9 cellular contexts compared by ENCODE assay signal in the genomic region with DNA sequence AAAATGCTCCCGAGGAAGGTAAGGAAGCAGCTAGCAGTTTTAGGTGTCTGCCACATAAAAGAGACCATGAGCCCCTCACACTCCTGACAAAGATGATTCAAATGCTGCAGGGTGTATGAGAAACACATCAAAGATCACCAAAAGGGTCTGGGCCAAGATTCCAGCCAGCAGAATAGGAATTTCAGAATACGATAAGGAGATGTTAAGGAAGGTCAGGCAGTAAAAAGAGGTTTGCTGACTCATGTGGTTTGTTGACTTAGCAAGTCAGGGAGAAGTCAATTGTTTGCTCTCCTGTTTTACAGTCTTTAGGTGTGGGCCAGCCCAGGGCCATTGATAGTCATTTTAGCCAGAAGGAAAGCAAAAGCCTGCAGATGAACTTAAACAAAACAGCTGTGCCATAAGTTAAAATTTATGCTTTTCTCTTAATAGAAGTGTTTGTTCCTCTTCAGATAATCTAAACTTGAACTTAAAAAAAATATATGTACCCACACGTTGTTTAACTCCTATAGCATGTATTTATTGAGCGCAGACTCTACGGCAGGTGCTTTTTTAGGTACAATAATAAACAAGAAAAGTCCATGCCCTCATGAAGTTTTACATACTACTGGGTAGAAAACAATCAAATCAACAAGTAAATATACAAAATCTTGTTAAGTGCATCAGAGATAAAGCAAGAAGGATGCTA.
A peak's percentile ranks its signal among the peaks of the same experiment; 100 is the strongest.
DNase-seq lines count a peak whose midpoint lies in the region; ATAC-seq, FAIRE-seq and TF ChIP-seq lines count a peak whose summit lies in the region.
"Had no signal": no experiment of that assay in that cellular context is flagged by ENCODE, and none has a peak within 500 bp of the region (broad histone marks: within the 10 kb centered on the region; RNA-seq: fewer than 3 reads in every experiment).

No MANE protein-coding gene starts in this region.

- no peak overlapping the region for H3K4me2 ChIP-seq in mammary epithelial cell (ENCODE audit: insufficient read depth, low read depth, low read length)

- no TSS peak for BruUV-seq in mammary epithelial cell (replicated peaks; lab: Mats Ljungman, UMichigan)

- intact Hi-C loops in mammary epithelial cell (cut with micrococcal nuclease), result no loop called here

- DNase-seq in AG08395 (ENCODE audit: low spot score), result peak; percentile 37
- DNase-seq in HTR-8/SVneo (ENCODE audit: insufficient read length, low spot score), result peak; percentile 27
- DNase-seq in mammary epithelial cell, result peak; percentile 68
- no peak for DNase-seq in left lobe of liver (ENCODE audit: low spot score)
- DNase-seq in GM19240 (ENCODE audit: insufficient read length, low spot score), result no peak
- no peak for DNase-seq in superior temporal gyrus (ENCODE audit: extremely low spot score)
- DNase-seq in NCI-H524 treated with DMSO at 0.1 percent for 48 hours (lab: John Stamatoyannopoulos, UW), result no peak
- DNase-seq in stimulated activated naive CD8-positive, alpha-beta T cell treated with anti-CD3 and anti-CD28 coated beads, Interleukin-15, Interleukin-2, amounts not matched to agents 100 U/mL and 50 U/mL, for 24 hours, result no peak
- DNase-seq: activated T-cell treated with anti-CD3 and anti-CD28 coated beads, Interleukin-2, amount 50 U/mL, for 1 hour had no signal

- no peaks in the 10 kb centered on the region for H3K9me3 ChIP-seq in mammary epithelial cell (replicated peaks; ENCODE audit: insufficient read depth, low read length)

- no peaks in the 10 kb centered on the region for H3K27me3 ChIP-seq in mammary epithelial cell (ENCODE audit: insufficient read depth, low read length)

- no peak overlapping the region for H2AFZ ChIP-seq in mammary epithelial cell (ENCODE audit: low read depth, low read length)

- CTCF ChIA-PET in mammary epithelial cell (lab: Charles Lee; ENCODE audit: low non-redundant PET), result no interaction called here

- peak; percentile 23 for FAIRE-seq in HTR-8/SVneo (lab: Jason Lieb, UNC)

- in situ Hi-C loops in mammary epithelial cell (cut with MboI; ENCODE audit: low sequenced_read_pairs in 2 of 2), result no loop called here

- no peak for TF ChIP-seq CTCF in mammary epithelial cell (conservative IDR thresholded peaks at IDR 0.05 in 1 of 2, IDR thresholded peaks at IDR 0.05 in 1 of 2; ENCODE audit: extremely low read depth in 1 of 2, insufficient read depth in 1 of 2, low read depth in 1 of 2, low read length in 2 of 2)

- peak; percentile 76 for ATAC-seq in left lobe of liver
- ATAC-seq in stimulated activated naive CD8-positive, alpha-beta T cell treated with anti-CD3 and anti-CD28 coated beads, Interleukin-15, Interleukin-2, amounts not matched to agents 100 U/mL and 50 U/mL, for 24 hours, result no peak

- H3K36me3 ChIP-seq in mammary epithelial cell (ENCODE audit: insufficient read depth, low read length), result no peaks in the 10 kb centered on the region

- H3K79me2 ChIP-seq in mammary epithelial cell (ENCODE audit: insufficient read depth, low read length), result no peaks in the 10 kb centered on the region

- H3K4me1 ChIP-seq in mammary epithelial cell (ENCODE audit: insufficient read depth, low read length), result peaks cover 13% of the 10 kb centered on the region

- H3K27ac ChIP-seq in mammary epithelial cell (ENCODE audit: insufficient read depth, low read depth, low read length), result no peak overlapping the region

- H3K4me3 ChIP-seq in mammary epithelial cell (replicated peaks in 1 of 3; ENCODE audit: insufficient read depth in 1 of 3, low read depth in 2 of 3, low read length in 3 of 3), result no peak overlapping the region

- dilution Hi-C loops in mammary epithelial cell (cut with HindIII; ENCODE audit: low sequenced_read_pairs), result no loop called here

- 80% methylated on average over 5 of the region's 5 CpGs for WGBS in mammary epithelial cell (ENCODE audit: low coverage, missing lambda C conversion rate)

- H4K20me1 ChIP-seq in mammary epithelial cell (ENCODE audit: insufficient read depth, low read length), result no peaks in the 10 kb centered on the region

- no peak overlapping the region for H3K9ac ChIP-seq in mammary epithelial cell (ENCODE audit: insufficient read depth, low read length)

Comparison
In these comparisons a context has a peak if more than half of its experiments do, and no peak if none do; other contexts are left out.
1. DNase-seq: peak in AG08395 (single experiment), HTR-8/SVneo (single experiment) and mammary epithelial cell (single experiment); none in left lobe of liver (single experiment), GM19240 (single experiment), superior temporal gyrus (single experiment), NCI-H524 treated with DMSO at 0.1 percent for 48 hours (single experiment) and stimulated activated naive CD8-positive, alpha-beta T cell treated with anti-CD3 and anti-CD28 coated beads, Interleukin-15, Interleukin-2, amounts not matched to agents 100 U/mL and 50 U/mL, for 24 hours (single experiment).